ENCODE assay signal across 28 cellular contexts in the genomic region with DNA sequence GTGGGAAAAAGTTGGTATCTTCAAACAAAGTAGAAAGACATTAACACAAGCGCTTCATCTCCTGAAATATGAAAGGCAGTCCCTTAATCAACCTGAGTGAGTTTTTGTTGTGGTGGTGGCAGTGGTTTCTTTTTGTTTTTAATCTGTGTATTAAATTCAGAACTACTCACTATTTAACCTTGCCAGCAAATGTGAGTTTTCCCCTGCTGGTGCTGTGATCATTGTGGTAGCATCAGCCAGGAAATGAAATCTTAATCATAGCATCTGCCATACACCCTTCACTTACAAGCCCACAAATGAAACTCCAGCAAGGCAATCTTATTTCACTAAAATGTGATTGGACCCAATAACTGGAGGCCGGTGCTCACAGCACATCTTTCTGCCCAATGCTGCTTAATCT.
"Had no signal": no experiment of that assay in that cellular context is flagged by ENCODE, and none has a peak within 500 bp of the region (broad histone marks: within the 10 kb centered on the region; RNA-seq: fewer than 3 reads in every experiment).

No MANE protein-coding gene starts in this region.

- H3K4me2 ChIP-seq: SK-N-SH had no signal

- H3K27ac ChIP-seq: Peyer's patch, SJSA1 had no signal

- H3K27me3 ChIP-seq: MG63, Peyer's patch, SJSA1 had no signal

- H3K9ac ChIP-seq: SK-N-SH had no signal

- H3K9me3 ChIP-seq: MG63, Peyer's patch, SJSA1, SK-N-SH had no signal

- H3K36me3 ChIP-seq: MG63, Peyer's patch, SJSA1 had no signal

- H3K9me2 ChIP-seq: SK-N-SH had no signal

- H3K4me1 ChIP-seq: Peyer's patch, SJSA1 had no signal

- DNase-seq: Karpas-422, MG63, MV-4-11, NCI-H1092, NCI-H1105, NCI-H1417, NCI-H1436, NCI-H1694 treated with DMSO at 0.1 percent for 48 hours, NCI-H187 treated with DMSO at 0.1 percent for 48 hours, NCI-H2029, NCI-H2081, NCI-H2227 treated with DMSO at 0.1 percent for 48 hours, NCI-H345, NCI-H446, NCI-H510A treated with DMSO at 0.1 percent for 48 hours, NCI-H524 treated with DMSO at 0.1 percent for 48 hours, NCI-H526 treated with DMSO at 0.1 percent for 48 hours, NCI-H774, OCI-M1, PC-3, Peyer's patch, Right ventricle myocardium superior, RPMI8226, SHP77 treated with DMSO at 0.1 percent for 48 hours, SK-N-SH, SW 1271, T-helper 1 cell had no signal

- ATAC-seq: PC-3 had no signal

- H3K4me3 ChIP-seq: MG63, Peyer's patch, SJSA1 had no signal
